8 cellular contexts compared by ENCODE assay signal in genomic region chr2:38751043-38751846, GRCh38. TPM values are rescaled to one million over a fixed set of nuclear protein-coding genes. Genes with fewer than 3 reads are reported as not detected.
DNase-seq lines count a peak whose midpoint lies in the region; ATAC-seq and TF ChIP-seq lines count a peak whose summit lies in the region.

SRSF7 (minus strand) TSS chr2:38751361; CDS start chr2:38751256, 105 bp downstream.

- POLR2A ChIA-PET in activated CD4-positive, alpha-beta memory T cell treated with anti-CD3 and anti-CD28 coated beads for 36 hours (lab: Charles Lee) = interaction anchor here (0.6 to 14.5 kb wide), 48 partner anchors 9 to 435 kb away, joined by 3 to 483 read pairs (median 4); partner anchors contain the start of genes ATL2, DHX57, GALM and GEMIN6

- peak within 1 kb of the TSS; percentile 92 to 99 (median 97) for H3K27ac Mint-ChIP-seq in CD14-positive monocyte
- peak within 1 kb of the TSS; percentile 100 for H3K27ac Mint-ChIP-seq in activated CD4-positive, alpha-beta memory T cell treated with anti-CD3 and anti-CD28 coated beads for 36 hours

- intact Hi-C loops in CD14-positive monocyte (cut with micrococcal nuclease) (loop anchor here in 1 of 2 donors (2.0 kb wide), 1 partner anchor 374 kb away; the partner anchor contains the start of gene ATL2), dorsolateral prefrontal cortex (cut with DNase I) (loop anchor here (2.0 kb wide), 3 partner anchors 28 to 374 kb away; partner anchors contain the start of genes GEMIN6 (in 2 of the 2), ATL2 (in 1 of the 2) and HNRNPLL (in 1 of the 2))
- intact Hi-C loops in activated CD4-positive, alpha-beta memory T cell treated with anti-CD3 and anti-CD28 coated beads for 36 hours (cut with micrococcal nuclease) = loop anchor here (1.0 to 5.0 kb wide), 4 partner anchors 27 to 1667 kb away; partner anchors contain the start of genes GEMIN6, GPATCH11, HEATR5B and SOS1

- no peaks in the 10 kb centered on the region for H3K27me3 ChIP-seq in dorsolateral prefrontal cortex
- no peaks in the 10 kb centered on the region for H3K27me3 ChIP-seq in liver (ENCODE audit: control insufficient read depth in 4 of 4, insufficient read depth in 4 of 4, low read length in 3 of 4)

- H3K36me3 Mint-ChIP-seq in CD14-positive monocyte = peaks cover 36 to 39% of the 10 kb centered on the region in 2 donors
- H3K36me3 Mint-ChIP-seq in activated CD4-positive, alpha-beta memory T cell treated with anti-CD3 and anti-CD28 coated beads for 36 hours = peaks cover 48% of the 10 kb centered on the region

- H3K27ac ChIP-seq in dorsolateral prefrontal cortex (peak within 1 kb of the TSS; percentile 89 to 100 (median 99)), liver (ENCODE audit: low read depth in 1 of 2, low read length in 2 of 2) (peak within 1 kb of the TSS; percentile 99 to 100)

- TF ChIP-seq CTCF in CD14-positive monocyte (IDR thresholded peaks at IDR 0.05) (no peak), dorsolateral prefrontal cortex (IDR thresholded peaks at IDR 0.05 in 54 of 56, conservative IDR thresholded peaks at IDR 0.05 in 2 of 56; ENCODE audit: low read depth in 1 of 56, partially characterized antibody in 56 of 56) (peak in 20 of 56 donors; percentile 2 to 49 (median 18)), liver (IDR thresholded peaks at IDR 0.05; ENCODE audit: low read depth, low read length, missing input control) (no peak)

- peak within 1 kb of the TSS; percentile 77 to 98 for H3K9ac ChIP-seq in liver (ENCODE audit: low read depth in 1 of 2, low read length in 2 of 2)

- 2% methylated on average over 65 of the region's 65 CpGs for WGBS in liver

- H3K9me3 Mint-ChIP-seq in CD14-positive monocyte = peaks cover 0 to 7% (median 0%) of the 10 kb centered on the region in 7 donors
- peaks cover 3% of the 10 kb centered on the region for H3K9me3 Mint-ChIP-seq in activated CD4-positive, alpha-beta memory T cell treated with anti-CD3 and anti-CD28 coated beads for 36 hours

- ATAC-seq in GM19397 (IDR thresholded peaks at IDR 0.05; ENCODE audit: unreplicated experiment) = peak; percentile 83
- peak; percentile 70 for ATAC-seq in HG03571 (IDR thresholded peaks at IDR 0.05; ENCODE audit: unreplicated experiment)

- no peaks in the 10 kb centered on the region for H3K9me3 ChIP-seq in liver (ENCODE audit: control insufficient read depth in 4 of 4, low read length in 3 of 4)

- peak within 1 kb of the TSS; percentile 99 to 100 for H3K4me3 Mint-ChIP-seq in CD14-positive monocyte
- peak within 1 kb of the TSS; percentile 95 for H3K4me3 Mint-ChIP-seq in activated CD4-positive, alpha-beta memory T cell treated with anti-CD3 and anti-CD28 coated beads for 36 hours

- H3K27me3 Mint-ChIP-seq in CD14-positive monocyte (ENCODE audit: low read depth in 3 of 3) = peaks cover 0 to 3% (median 0%) of the 10 kb centered on the region in 3 donors
- peaks cover 6% of the 10 kb centered on the region for H3K27me3 Mint-ChIP-seq in activated CD4-positive, alpha-beta memory T cell treated with anti-CD3 and anti-CD28 coated beads for 36 hours

- CTCF ChIA-PET in activated CD4-positive, alpha-beta memory T cell treated with anti-CD3 and anti-CD28 coated beads for 36 hours (lab: Charles Lee) = interaction anchor here (1.0 to 2.0 kb wide), 4 partner anchors 10 to 243 kb away, joined by 4 to 5 read pairs (median 4); partner anchors contain the start of gene HNRNPLL

- TF ChIP-seq RAD21 in liver (IDR thresholded peaks at IDR 0.05) = peak; percentile 31 to 52

- peaks cover 39% of the 10 kb centered on the region for H3K4me1 Mint-ChIP-seq in CD14-positive monocyte
- H3K4me1 Mint-ChIP-seq in activated CD4-positive, alpha-beta memory T cell treated with anti-CD3 and anti-CD28 coated beads for 36 hours (ENCODE audit: low read depth) = peaks cover 51% of the 10 kb centered on the region

- peaks cover 4 to 45% (median 39%) of the 10 kb centered on the region in 4 donors for H3K4me1 ChIP-seq in liver (ENCODE audit: control insufficient read depth in 4 of 4, insufficient read depth in 4 of 4, low read length in 3 of 4)

- peaks cover 3 to 30% (median 26%) of the 10 kb centered on the region in 4 donors for H3K36me3 ChIP-seq in liver (ENCODE audit: control insufficient read depth in 4 of 4, insufficient read depth in 3 of 4, low read depth in 1 of 4, low read length in 3 of 4)

- H3K4me3 ChIP-seq in dorsolateral prefrontal cortex (peak within 1 kb of the TSS; percentile 53 to 99 (median 91)), liver (ENCODE audit: low read depth in 1 of 3, low read length in 3 of 3) (peak within 1 kb of the TSS; percentile 82 to 98 (median 97))

- DNase-seq in CD14-positive monocyte (ENCODE audit: low spot score) (peak; percentile 96), NCI-H82 treated with DMSO at 0.1 percent for 48 hours (lab: John Stamatoyannopoulos, UW; ENCODE audit: unreplicated experiment) (peak; percentile 99), dorsolateral prefrontal cortex (peak; percentile 94 to 97 (median 96))
- peak; percentile 98 for DNase-seq in activated CD4-positive, alpha-beta memory T cell treated with anti-CD3 and anti-CD28 coated beads for 36 hours
- DNase-seq in stimulated activated CD4-positive, alpha-beta T cell treated with anti-CD3 and anti-CD28 coated beads, Interleukin-4, amount 100 ng/mL, for 24 hours = peak; percentile 98

TF ChIP-seq in liver, 16 proteins besides CTCF, POLR2A, EP300 and RAD21:
- TF ChIP-seq MAX (IDR thresholded peaks at IDR 0.05) (peak; percentile 89), EGR1 (IDR thresholded peaks at IDR 0.05; ENCODE audit: low read depth in 2 of 2) (peak in 1 of 2 donors; percentile 52), RXRA (IDR thresholded peaks at IDR 0.05) (peak; percentile 70), HNF4G (IDR thresholded peaks at IDR 0.05) (no peak), HNF4A (conservative IDR thresholded peaks at IDR 0.05) (peak; percentile 19 to 35), REST (IDR thresholded peaks at IDR 0.05) (peak; percentile 97), FOXA1 (IDR thresholded peaks at IDR 0.05) (no peak), TAF1 (conservative IDR thresholded peaks at IDR 0.05) (peak; percentile 100), NR2F2 (IDR thresholded peaks at IDR 0.05) (peak; percentile 73), SP1 (IDR thresholded peaks at IDR 0.05) (peak; percentile 83), ATF3 (IDR thresholded peaks at IDR 0.05) (peak; percentile 84), GABPA (IDR thresholded peaks at IDR 0.05 in 1 of 2, conservative IDR thresholded peaks at IDR 0.05 in 1 of 2) (peak; percentile 33 to 87), FOXA2 (IDR thresholded peaks at IDR 0.05) (no peak), JUND (IDR thresholded peaks at IDR 0.05) (peak in 1 of 2 donors; percentile 67), ZBTB33 (IDR thresholded peaks at IDR 0.05) (peak; percentile 18), YY1 (IDR thresholded peaks at IDR 0.05) (peak; percentile 99)

RNA-seq across cellular contexts. Expression of gene SRSF7, which starts in this region (rescaled TPM):
- polyA plus RNA-seq in CD14-positive monocyte (100 to 1,000 TPM; 226 to 246 TPM), liver (100 to 1,000 TPM in 1 of 2 donors, 10 to 100 TPM in 1; 49.8 to 111 TPM)
- total RNA-seq in activated CD4-positive, alpha-beta memory T cell treated with anti-CD3 and anti-CD28 coated beads for 36 hours = 100 to 1,000 TPM; 276 to 279 TPM
- total RNA-seq in dorsolateral prefrontal cortex (100 to 1,000 TPM in 28 of 120 experiments, 10 to 100 TPM in 92; 66.9 to 135 (median 93.8) TPM), liver (10 to 100 TPM; 63.4 to 66.9 TPM)

Comparison
In these comparisons a context has a peak if more than half of its experiments do, and no peak if none do; other contexts are left out.
1. Peak in every context shown above with its lines: DNase-seq, ATAC-seq, H3K4me3 ChIP-seq and H3K27ac ChIP-seq.